In genomic region chr7:5425507-5426225, GRCh38 we compare ENCODE assay signal across 8 cellular contexts. TPM values are rescaled to one million over a fixed set of nuclear protein-coding genes. Genes with fewer than 3 reads are reported as not detected.
DNase-seq lines count a peak whose midpoint lies in the region; ATAC-seq and TF ChIP-seq lines count a peak whose summit lies in the region.

No MANE protein-coding gene starts in this region.

- H3K4me1 ChIP-seq in muscle layer of duodenum (ENCODE audit: control insufficient read depth in 1 of 2, insufficient read depth in 2 of 2, low read length in 2 of 2) (peaks cover 4 to 23% of the 10 kb centered on the region in 2 donors), vagina (peaks cover 26% of the 10 kb centered on the region)

- intact Hi-C loops in activated CD4-positive, alpha-beta T cell treated with anti-CD3 and anti-CD28 coated beads, Interleukin-2, amount 10 ng/mL, durations not matched to agents 24 days and 14 days (cut with micrococcal nuclease), result loop anchor here (2.0 kb wide), 1 partner anchor 29 kb away; no protein-coding TSS in a partner anchor
- intact Hi-C loops in vagina (cut with DNase I), result no loop called here

- no peak for ATAC-seq in HG03469 (IDR thresholded peaks at IDR 0.05; ENCODE audit: unreplicated experiment)

- H3K36me3 ChIP-seq in muscle layer of duodenum (ENCODE audit: control insufficient read depth in 1 of 2, insufficient read depth in 2 of 2, low read length in 2 of 2), result peaks cover 0 to 29% of the 10 kb centered on the region in 2 donors
- no peaks in the 10 kb centered on the region for H3K36me3 ChIP-seq in vagina

- peak overlapping the region; percentile 41 for H3K4me3 Mint-ChIP-seq in activated CD4-positive, alpha-beta T cell treated with anti-CD3 and anti-CD28 coated beads, Interleukin-2, amount 10 ng/mL, durations not matched to agents 24 days and 14 days

- TF ChIP-seq CTCF in vagina (IDR thresholded peaks at IDR 0.05), result no peak

- no peaks in the 10 kb centered on the region for H3K9me3 Mint-ChIP-seq in activated CD4-positive, alpha-beta T cell treated with anti-CD3 and anti-CD28 coated beads, Interleukin-2, amount 10 ng/mL, durations not matched to agents 24 days and 14 days

- peak in 1 of 2 donors; percentile 31 for TF ChIP-seq POLR2A in vagina (IDR thresholded peaks at IDR 0.05)

- H3K4me3 ChIP-seq in muscle layer of duodenum (ENCODE audit: low read depth in 1 of 2, low read length in 2 of 2) (peak overlapping the region; percentile 71 to 91), vagina (peak overlapping the region; percentile 81 to 88)

- H3K4me1 Mint-ChIP-seq in activated CD4-positive, alpha-beta T cell treated with anti-CD3 and anti-CD28 coated beads, Interleukin-2, amount 10 ng/mL, durations not matched to agents 24 days and 14 days, result peaks cover 16% of the 10 kb centered on the region

- no peaks in the 10 kb centered on the region for H3K9me3 ChIP-seq in muscle layer of duodenum (ENCODE audit: control insufficient read depth in 1 of 2, low read length in 2 of 2)
- no peaks in the 10 kb centered on the region for H3K9me3 ChIP-seq in vagina

- H3K27me3 Mint-ChIP-seq in activated CD4-positive, alpha-beta T cell treated with anti-CD3 and anti-CD28 coated beads, Interleukin-2, amount 10 ng/mL, durations not matched to agents 24 days and 14 days, result peaks cover 59% of the 10 kb centered on the region

- H3K27ac ChIP-seq in muscle layer of duodenum (ENCODE audit: low read length) (peak overlapping the region; percentile 89), vagina (peak overlapping the region; percentile 100)

- H3K27ac Mint-ChIP-seq in activated CD4-positive, alpha-beta T cell treated with anti-CD3 and anti-CD28 coated beads, Interleukin-2, amount 10 ng/mL, durations not matched to agents 24 days and 14 days, result peak overlapping the region; percentile 77

- H3K36me3 Mint-ChIP-seq in activated CD4-positive, alpha-beta T cell treated with anti-CD3 and anti-CD28 coated beads, Interleukin-2, amount 10 ng/mL, durations not matched to agents 24 days and 14 days (ENCODE audit: low read depth), result peaks cover 1% of the 10 kb centered on the region

- DNase-seq in activated CD4-positive, alpha-beta T cell treated with anti-CD3 and anti-CD28 coated beads, Interleukin-2, amount 10 ng/mL, durations not matched to agents 24 days and 14 days, result peak; percentile 68
- DNase-seq in activated CD4-positive, alpha-beta T cell treated with anti-CD3 and anti-CD28 coated beads, Interleukin-2, amount 50 U/mL, for 4 hours, result no peak
- DNase-seq in NCI-H187 treated with DMSO at 0.1 percent for 48 hours (lab: John Stamatoyannopoulos, UW), result peak; percentile 77
- peak; percentile 54 for DNase-seq in UCSD-AML1 (lab: John Stamatoyannopoulos, UW; ENCODE audit: unreplicated experiment)
- peak; percentile 85 for DNase-seq in fibroblast of gingiva (ENCODE audit: low read depth)
- DNase-seq in vagina (ENCODE audit: extremely low spot score in 2 of 2), result no peak

- H3K27me3 ChIP-seq in muscle layer of duodenum (ENCODE audit: low read depth, low read length), result no peaks in the 10 kb centered on the region
- H3K27me3 ChIP-seq in vagina, result no peaks in the 10 kb centered on the region

RNA-seq across cellular contexts. Expression of gene TNRC18, which starts 2.0 kb away (rescaled TPM):
- total RNA-seq in activated CD4-positive, alpha-beta T cell treated with anti-CD3 and anti-CD28 coated beads, Interleukin-2, amount 10 ng/mL, durations not matched to agents 24 days and 14 days, result 40.0 and 43.3 TPM in 2 replicates
- total RNA-seq in vagina, result 79.8 TPM

Comparison
In these comparisons a context has a peak if more than half of its experiments do, and no peak if none do; other contexts are left out.
1. DNase-seq: peak in activated CD4-positive, alpha-beta T cell treated with anti-CD3 and anti-CD28 coated beads, Interleukin-2, amount 10 ng/mL, durations not matched to agents 24 days and 14 days (single experiment), NCI-H187 treated with DMSO at 0.1 percent for 48 hours (single experiment), UCSD-AML1 (single experiment) and fibroblast of gingiva (single experiment); none in activated CD4-positive, alpha-beta T cell treated with anti-CD3 and anti-CD28 coated beads, Interleukin-2, amount 50 U/mL, for 4 hours (0 of 2) and vagina (0 of 2).